22 cellular contexts compared by ENCODE assay signal in genomic region chr17:258045-258734, GRCh38.
DNase-seq lines count a peak whose midpoint lies in the region; ATAC-seq and TF ChIP-seq lines count a peak whose summit lies in the region.
"Had no signal": no experiment of that assay in that cellular context is flagged by ENCODE, and none has a peak within 500 bp of the region (broad histone marks: within the 10 kb centered on the region; RNA-seq: fewer than 3 reads in every experiment).

No MANE protein-coding gene starts in this region.

- H3K18ac ChIP-seq in IMR-90 (ENCODE audit: low read depth, low read length) (no peak overlapping the region), H9 (ENCODE audit: insufficient read length, low read depth, low read length) (no peak overlapping the region)

- no peaks in the 10 kb centered on the region for H3K9me1 ChIP-seq in IMR-90 (ENCODE audit: insufficient read depth, low read length)

- H3K4me3 Mint-ChIP-seq in activated CD4-positive, alpha-beta T cell treated with anti-CD3 and anti-CD28 coated beads for 36 hours = no peak overlapping the region
- peak overlapping the region in 1 of 2 experiments; percentile 52; a peak in 1 of 5 replicates for H3K4me3 Mint-ChIP-seq in H9
- H3K4me3 Mint-ChIP-seq: activated naive CD8-positive, alpha-beta T cell treated with anti-CD3 and anti-CD28 coated beads, Interleukin-2, amount 50 U/mL, for 24 hours; activated T-helper 1 cell treated with anti-CD3 and anti-CD28 coated beads, Interleukin-12 subunit alpha, Interleukin-12 subunit beta, Interleukin-2, Interleukin-4 antibody, amounts not matched to agents 30 ng/mL and 10 ng/mL and 1 ng/mL, durations not matched to agents 14 hours and 24 hours and 36 hours; B cell; brain; natural killer cell had no signal

- H3K36me3 Mint-ChIP-seq in activated CD4-positive, alpha-beta T cell treated with anti-CD3 and anti-CD28 coated beads for 36 hours (ENCODE audit: low read depth) = peaks cover 3% of the 10 kb centered on the region
- H3K36me3 Mint-ChIP-seq in H9 (ENCODE audit: insufficient read depth in 1 of 3, low read depth in 3 of 3) = peaks cover 10 to 23% (median 19%) of the 10 kb centered on the region in 3 experiments
- H3K36me3 Mint-ChIP-seq: natural killer cell had no signal

- H4K8ac ChIP-seq in IMR-90 (ENCODE audit: low read depth in 2 of 2, low read length in 2 of 2) (no peak overlapping the region), H9 (replicated peaks; ENCODE audit: insufficient read length, low read depth, low read length) (no peak overlapping the region)

- H3K36me3 ChIP-seq in IMR-90 (ENCODE audit: control insufficient read depth, insufficient read depth, low read length) = no peaks in the 10 kb centered on the region
- H3K36me3 ChIP-seq in esophagus muscularis mucosa = no peaks in the 10 kb centered on the region
- H3K36me3 ChIP-seq in sigmoid colon = no peaks in the 10 kb centered on the region
- peaks cover 0 to 8% (median 0%) of the 10 kb centered on the region in 3 donors for H3K36me3 ChIP-seq in esophagus squamous epithelium

- no peak for TF ChIP-seq POLR2A in IMR-90 (IDR thresholded peaks at IDR 0.05; ENCODE audit: low read depth, low read length)
- no peak for TF ChIP-seq POLR2A in esophagus muscularis mucosa (IDR thresholded peaks at IDR 0.05; ENCODE audit: low read depth)
- TF ChIP-seq POLR2A in sigmoid colon (IDR thresholded peaks at IDR 0.05) = no peak
- TF ChIP-seq POLR2A in esophagus squamous epithelium (IDR thresholded peaks at IDR 0.05) = no peak

- TF ChIP-seq EP300 in esophagus muscularis mucosa (IDR thresholded peaks at IDR 0.05) (no peak), sigmoid colon (IDR thresholded peaks at IDR 0.05) (no peak)

- no peak overlapping the region for H3K23ac ChIP-seq in IMR-90 (ENCODE audit: low read depth, low read length)
- H3K23ac ChIP-seq in H9 (ENCODE audit: insufficient read length, low read depth, low read length) = no peak overlapping the region

- H3T11ph ChIP-seq in H9 (ENCODE audit: low read length) = no peak overlapping the region

- POLR2A ChIA-PET in activated CD4-positive, alpha-beta T cell treated with anti-CD3 and anti-CD28 coated beads for 36 hours (lab: Charles Lee) = no interaction called here
- POLR2A ChIA-PET in IMR-90 (lab: Charles Lee; ENCODE audit: unreplicated experiment) = no interaction called here

- no peaks in the 10 kb centered on the region for H3K79me2 ChIP-seq in H9 (ENCODE audit: insufficient read depth, low read length)

- peak overlapping the region; percentile 32 for H2AFZ ChIP-seq in IMR-90 (replicated peaks; ENCODE audit: low read length, poor library complexity)
- no peak overlapping the region for H2AFZ ChIP-seq in H9 (ENCODE audit: low read length)

- H3K4ac ChIP-seq in IMR-90 (ENCODE audit: low read depth, low read length) = no peak overlapping the region
- no peak overlapping the region for H3K4ac ChIP-seq in H9 (ENCODE audit: low read depth, low read length)

- H3K56ac ChIP-seq in IMR-90 (ENCODE audit: extremely low read depth, insufficient read depth, low read length) = no peak overlapping the region
- no peak overlapping the region for H3K56ac ChIP-seq in H9 (ENCODE audit: insufficient read length, low read depth, low read length)

- H2BK20ac ChIP-seq in IMR-90 (ENCODE audit: low read depth, low read length) (no peak overlapping the region), H9 (ENCODE audit: low read depth, low read length, poor library complexity, severe bottlenecking) (no peak overlapping the region)

- H3K4me2 ChIP-seq in IMR-90 (ENCODE audit: low read depth, low read length) (no peak overlapping the region), H9 (ENCODE audit: insufficient read depth, insufficient read length, low read length) (no peak overlapping the region)
- H3K4me2 ChIP-seq: smooth muscle cell had no signal

- TF ChIP-seq CTCF in IMR-90 (conservative IDR thresholded peaks at IDR 0.05; ENCODE audit: low read depth, low read length) (no peak), esophagus muscularis mucosa (IDR thresholded peaks at IDR 0.05) (no peak), sigmoid colon (IDR thresholded peaks at IDR 0.05) (no peak), esophagus squamous epithelium (IDR thresholded peaks at IDR 0.05) (no peak), GM20000 (IDR thresholded peaks at IDR 0.05; ENCODE audit: extremely low read depth, missing control alignments) (no peak), H9 (conservative IDR thresholded peaks at IDR 0.05) (no peak)

- no peak overlapping the region for H3K9ac ChIP-seq in IMR-90 (ENCODE audit: low read depth, low read length)
- no peak overlapping the region for H3K9ac ChIP-seq in H9 (ENCODE audit: extremely low read depth, insufficient read length, low read length)

- H3K27me3 ChIP-seq in IMR-90 (ENCODE audit: control insufficient read depth, insufficient read depth, low read length) = peaks cover 6% of the 10 kb centered on the region; the same call in 1 of the 2 replicates
- H3K27me3 ChIP-seq in esophagus muscularis mucosa = peaks cover 0 to 10% (median 0%) of the 10 kb centered on the region in 4 donors
- no peaks in the 10 kb centered on the region for H3K27me3 ChIP-seq in sigmoid colon
- H3K27me3 ChIP-seq in esophagus squamous epithelium = no peaks in the 10 kb centered on the region
- H3K27me3 ChIP-seq in H9 (ENCODE audit: insufficient read depth, low read length) = no peaks in the 10 kb centered on the region

- no peak overlapping the region for H2BK15ac ChIP-seq in IMR-90 (ENCODE audit: low read depth, low read length)
- H2BK15ac ChIP-seq in H9 (ENCODE audit: low read depth, low read length) = no peak overlapping the region

- TF ChIP-seq RAD21 in IMR-90 (IDR thresholded peaks at IDR 0.05; ENCODE audit: low read length) = no peak

- H2BK5ac ChIP-seq in IMR-90 (ENCODE audit: low read depth, low read length, poor library complexity, severe bottlenecking) = no peak overlapping the region
- H2BK5ac ChIP-seq in H9 (ENCODE audit: insufficient read length, low read length) = no peak overlapping the region

- H3K9me3 ChIP-seq in IMR-90 (ENCODE audit: control insufficient read depth, insufficient read depth, low read length) (peaks cover 11% of the 10 kb centered on the region), esophagus muscularis mucosa (no peaks in the 10 kb centered on the region), sigmoid colon (no peaks in the 10 kb centered on the region), esophagus squamous epithelium (no peaks in the 10 kb centered on the region), H9 (ENCODE audit: control insufficient read depth, low read depth, low read length) (no peaks in the 10 kb centered on the region)
- H3K9me3 ChIP-seq: Caco-2 had no signal

- H3K79me1 ChIP-seq in IMR-90 (ENCODE audit: low read depth in 1 of 2, low read length in 2 of 2) (no peaks in the 10 kb centered on the region), H9 (ENCODE audit: insufficient read depth, low read depth, low read length, poor library complexity, severe bottlenecking) (no peaks in the 10 kb centered on the region)

- no peaks in the 10 kb centered on the region for H3K27me3 Mint-ChIP-seq in activated CD4-positive, alpha-beta T cell treated with anti-CD3 and anti-CD28 coated beads for 36 hours
- H3K27me3 Mint-ChIP-seq in H9 (ENCODE audit: low read depth) = peaks cover 42% of the 10 kb centered on the region
- H3K27me3 Mint-ChIP-seq: activated naive CD8-positive, alpha-beta T cell treated with anti-CD3 and anti-CD28 coated beads, Interleukin-2, amount 50 U/mL, for 24 hours had no signal

- H4K91ac ChIP-seq in IMR-90 (ENCODE audit: insufficient read depth, low read depth, low read length) (no peak overlapping the region), H9 (ENCODE audit: insufficient read length, low read depth, low read length) (no peak overlapping the region)

- H2AK5ac ChIP-seq in IMR-90 (ENCODE audit: low read depth, low read length) (no peak overlapping the region), H9 (ENCODE audit: insufficient read length, low read length) (no peak overlapping the region)

- H3K14ac ChIP-seq in IMR-90 (replicated peaks; ENCODE audit: low read depth, low read length) = no peak overlapping the region
- no peak overlapping the region for H3K14ac ChIP-seq in H9 (ENCODE audit: insufficient read depth, low read length)

- no peak overlapping the region for H4K5ac ChIP-seq in IMR-90 (ENCODE audit: low read depth, low read length)
- no peak overlapping the region for H4K5ac ChIP-seq in H9 (ENCODE audit: insufficient read length, low read depth, low read length)

- BruUV-seq in IMR-90 (replicated peaks; lab: Mats Ljungman, UMichigan) = no TSS peak

- no peaks in the 10 kb centered on the region for H3K4me1 ChIP-seq in IMR-90 (ENCODE audit: control insufficient read depth, insufficient read depth, low read length)
- H3K4me1 ChIP-seq in esophagus muscularis mucosa = peaks cover 0 to 22% (median 5%) of the 10 kb centered on the region in 4 donors
- no peaks in the 10 kb centered on the region for H3K4me1 ChIP-seq in sigmoid colon
- H3K4me1 ChIP-seq in esophagus squamous epithelium = peaks cover 0 to 5% (median 0%) of the 10 kb centered on the region in 3 donors
- peaks cover 10% of the 10 kb centered on the region for H3K4me1 ChIP-seq in H9 (ENCODE audit: insufficient read depth, low read length)
- H3K4me1 ChIP-seq: Caco-2 had no signal

- no peaks in the 10 kb centered on the region for H3K9me3 Mint-ChIP-seq in activated CD4-positive, alpha-beta T cell treated with anti-CD3 and anti-CD28 coated beads for 36 hours (ENCODE audit: low read depth)
- peaks cover 21 to 32% of the 10 kb centered on the region in 2 experiments for H3K9me3 Mint-ChIP-seq in H9
- H3K9me3 Mint-ChIP-seq: activated naive CD8-positive, alpha-beta T cell treated with anti-CD3 and anti-CD28 coated beads, Interleukin-2, amount 50 U/mL, for 24 hours; activated T-helper 1 cell treated with anti-CD3 and anti-CD28 coated beads, Interleukin-12 subunit alpha, Interleukin-12 subunit beta, Interleukin-2, Interleukin-4 antibody, amounts not matched to agents 30 ng/mL and 10 ng/mL and 1 ng/mL, durations not matched to agents 14 hours and 24 hours and 36 hours; natural killer cell had no signal

- H3K4me3 ChIP-seq in IMR-90 (ENCODE audit: insufficient read depth, low read depth, low read length) (no peak overlapping the region), esophagus muscularis mucosa (no peak overlapping the region), sigmoid colon (no peak overlapping the region), esophagus squamous epithelium (no peak overlapping the region)
- H3K4me3 ChIP-seq: smooth muscle cell had no signal

- dilution Hi-C loops in IMR-90 (cut with HindIII; ENCODE audit: low sequenced_read_pairs, unreplicated experiment) = no loop called here

- H2BK12ac ChIP-seq in H9 (ENCODE audit: insufficient read length, low read depth, low read length) = no peak overlapping the region

- no peak overlapping the region for H2AK9ac ChIP-seq in IMR-90 (replicated peaks; ENCODE audit: low read depth, low read length, poor library complexity)

- in situ Hi-C loops in IMR-90 (cut with MboI; ENCODE audit: low sequenced_read_pairs) = no loop called here

- peak; percentile 63 for ATAC-seq in activated CD4-positive, alpha-beta T cell treated with anti-CD3 and anti-CD28 coated beads for 36 hours
- no peak for ATAC-seq in IMR-90 (ENCODE audit: low read depth)
- ATAC-seq: activated naive CD8-positive, alpha-beta T cell treated with anti-CD3 and anti-CD28 coated beads, Interleukin-2, amount 50 U/mL, for 24 hours had no signal

- peak; percentile 30 for DNase-seq in activated CD4-positive, alpha-beta T cell treated with anti-CD3 and anti-CD28 coated beads for 36 hours
- DNase-seq in activated CD4-positive, alpha-beta T cell treated with anti-CD3 and anti-CD28 coated beads for 4 hours = no peak
- no peak for DNase-seq in IMR-90
- DNase-seq in esophagus muscularis mucosa (ENCODE audit: extremely low spot score) = no peak
- DNase-seq in sigmoid colon = peak; percentile 46
- DNase-seq in esophagus squamous epithelium (lab: John Stamatoyannopoulos, UW) = no peak
- no peak for DNase-seq in GM20000 (ENCODE audit: low spot score)
- DNase-seq in H9 = no peak
- DNase-seq: activated naive CD8-positive, alpha-beta T cell treated with anti-CD3 and anti-CD28 coated beads, Interleukin-2, amount 50 U/mL, for 24 hours; Caco-2; cortex of kidney; HCEC 1CT; natural killer cell; NCI-H187 treated with DMSO at 0.1 percent for 48 hours; NCI-H748 treated with DMSO at 0.1 percent for 48 hours; stimulated activated CD4-positive, alpha-beta T cell treated with anti-CD3 and anti-CD28 coated beads, Interleukin-4, amount 100 ng/mL, for 24 hours; trophoblast cell had no signal

- H3K23me2 ChIP-seq in H9 (ENCODE audit: insufficient read length, low read depth, low read length, poor library complexity, severe bottlenecking) = no peaks in the 10 kb centered on the region

- CTCF ChIA-PET in activated CD4-positive, alpha-beta T cell treated with anti-CD3 and anti-CD28 coated beads for 36 hours (lab: Charles Lee) = no interaction called here
- CTCF ChIA-PET in IMR-90 (lab: Yijun Ruan, JAX) = no interaction called here

- H2BK120ac ChIP-seq in IMR-90 (ENCODE audit: low read depth, low read length) = no peak overlapping the region
- no peak overlapping the region for H2BK120ac ChIP-seq in H9 (ENCODE audit: low read depth, low read length, poor library complexity, severe bottlenecking)

- intact Hi-C loops in activated CD4-positive, alpha-beta T cell treated with anti-CD3 and anti-CD28 coated beads for 36 hours (cut with DNase I, micrococcal nuclease) = no loop called here
- intact Hi-C loops in IMR-90 (cut with micrococcal nuclease) = no loop called here
- intact Hi-C loops in esophagus muscularis mucosa (cut with DNase I) = no loop called here
- intact Hi-C loops in sigmoid colon (cut with DNase I) = no loop called here
- intact Hi-C loops in esophagus squamous epithelium (cut with DNase I) = no loop called here

- H3K27ac ChIP-seq in IMR-90 (ENCODE audit: insufficient read depth, low read length) (no peak overlapping the region), esophagus muscularis mucosa (replicated peaks in 1 of 4) (peak overlapping the region; percentile 13 to 55 (median 40)), sigmoid colon (peak overlapping the region in 1 of 4 donors; percentile 24), esophagus squamous epithelium (peak overlapping the region in 2 of 4 donors; percentile 61 to 69), H9 (ENCODE audit: insufficient read length, low read depth, low read length) (no peak overlapping the region)
- H3K27ac ChIP-seq: VCaP had no signal

- WGBS in IMR-90 (ENCODE audit: extremely low coverage in 2 of 2, insufficient read length in 1 of 2), 2 experiments = 73% methylated on average over 9 of the region's 23 CpGs; no CpG with 5 or more reads in 1 of the 2 experiments
- 71% methylated on average over 23 of the region's 23 CpGs for WGBS in esophagus muscularis mucosa
- 56 to 81% methylated on average over 23 of the region's 23 CpGs for WGBS in sigmoid colon, 2 donors
- 47 to 51% methylated on average over 17 to 23 of the region's 23 CpGs for WGBS in esophagus squamous epithelium, 2 donors
- no CpG with 5 or more reads among the region's 23 CpGs for whole genome bisulfite sequencing in H9 (ENCODE audit: extremely low coverage, insufficient read length, low lambda C conversion rate)

- H4K20me1 ChIP-seq in IMR-90 (ENCODE audit: insufficient read depth, low read length) (no peaks in the 10 kb centered on the region), H9 (ENCODE audit: control insufficient read depth, insufficient read depth, insufficient read length) (no peaks in the 10 kb centered on the region)

- H3K27ac Mint-ChIP-seq in activated CD4-positive, alpha-beta T cell treated with anti-CD3 and anti-CD28 coated beads for 36 hours = no peak overlapping the region
- H3K27ac Mint-ChIP-seq in H9 = peak overlapping the region in 1 of 3 experiments; percentile 21; a peak in 2 of 7 replicates
- H3K27ac Mint-ChIP-seq: activated naive CD8-positive, alpha-beta T cell treated with anti-CD3 and anti-CD28 coated beads, Interleukin-2, amount 50 U/mL, for 24 hours; activated T-helper 1 cell treated with anti-CD3 and anti-CD28 coated beads, Interleukin-12 subunit alpha, Interleukin-12 subunit beta, Interleukin-2, Interleukin-4 antibody, amounts not matched to agents 30 ng/mL and 10 ng/mL and 1 ng/mL, durations not matched to agents 14 hours and 24 hours and 36 hours; B cell; natural killer cell had no signal

- H3K4me1 Mint-ChIP-seq in activated CD4-positive, alpha-beta T cell treated with anti-CD3 and anti-CD28 coated beads for 36 hours = no peaks in the 10 kb centered on the region
- H3K4me1 Mint-ChIP-seq in H9 = peaks cover 32 to 37% of the 10 kb centered on the region in 2 experiments
- H3K4me1 Mint-ChIP-seq: activated naive CD8-positive, alpha-beta T cell treated with anti-CD3 and anti-CD28 coated beads, Interleukin-2, amount 50 U/mL, for 24 hours; B cell had no signal

Comparison
In these comparisons a context has a peak if more than half of its experiments do, and no peak if none do; other contexts are left out.
1. DNase-seq: peak in activated CD4-positive, alpha-beta T cell treated with anti-CD3 and anti-CD28 coated beads for 36 hours (single experiment) and sigmoid colon (single experiment); none in activated CD4-positive, alpha-beta T cell treated with anti-CD3 and anti-CD28 coated beads for 4 hours (0 of 2), IMR-90 (single experiment), esophagus muscularis mucosa (single experiment), esophagus squamous epithelium (single experiment), GM20000 (single experiment) and H9 (single experiment).
2. H3K27ac ChIP-seq: peak in esophagus muscularis mucosa (4 of 4); none in IMR-90 (single experiment) and H9 (single experiment).